ENCODE assay signal across 9 cellular contexts in genomic region chr4:84971319-84971932, GRCh38. TPM values are rescaled to one million over a fixed set of nuclear protein-coding genes. Genes with fewer than 3 reads are reported as not detected.
A peak's percentile ranks its signal among the peaks of the same experiment; 100 is the strongest.
DNase-seq lines count a peak whose midpoint lies in the region; ATAC-seq and TF ChIP-seq lines count a peak whose summit lies in the region.
"Had no signal": no experiment of that assay in that cellular context is flagged by ENCODE, and none has a peak within 500 bp of the region (broad histone marks: within the 10 kb centered on the region; RNA-seq: fewer than 3 reads in every experiment).

No MANE protein-coding gene starts in this region.

- CTCF ChIA-PET in Panc1 (lab: Charles Lee): interaction anchor here (0.6 to 1.7 kb wide), 5 partner anchors 64 to 1264 kb away, joined by 3 to 9 read pairs (median 3); no protein-coding TSS in a partner anchor

- intact Hi-C loops in Panc1 (cut with micrococcal nuclease; ENCODE audit: unreplicated experiment): loop anchor here (5.0 kb wide), 1 partner anchor 389 kb away; the partner anchor contains the start of gene CDS1

- BruUV-seq in Panc1 (replicated peaks; lab: Mats Ljungman, UMichigan): no TSS peak

- H3K4me3 Mint-ChIP-seq in activated T-cell treated with anti-CD3 and anti-CD28 coated beads, Interleukin-2, amount 50 U/mL, for 24 hours: no peak overlapping the region

- H3K9me3 ChIP-seq in Panc1 (ENCODE audit: control insufficient read depth, insufficient read depth, low read depth, low read length): no peaks in the 10 kb centered on the region
- H3K9me3 ChIP-seq: SJSA1 had no signal

- POLR2A ChIA-PET in Panc1 (lab: Charles Lee): no interaction called here

- peak; percentile 75 for DNase-seq in ELR (ENCODE audit: low read depth)
- peak in 1 of 2 experiments; percentile 28 for DNase-seq in HL-60 (ENCODE audit: low read depth in 1 of 2, low spot score in 1 of 2)
- no peak for DNase-seq in Panc1 (ENCODE audit: low read depth, low spot score)
- peak; percentile 77 for DNase-seq in renal cortical epithelial cell (ENCODE audit: low read depth)
- DNase-seq in activated T-cell treated with anti-CD3 and anti-CD28 coated beads, Interleukin-2, amount 50 U/mL, for 24 hours: no peak
- DNase-seq in effector CD4-positive, alpha-beta T cell: no peak

- no peaks in the 10 kb centered on the region for H3K27me3 ChIP-seq in HL-60 (ENCODE audit: insufficient read depth, poor library complexity, severe bottlenecking)
- H3K27me3 ChIP-seq in Panc1 (ENCODE audit: control insufficient read depth, insufficient read depth, low read length): no peaks in the 10 kb centered on the region
- H3K27me3 ChIP-seq: SJSA1 had no signal

- H3K4me1 ChIP-seq in Panc1 (ENCODE audit: control insufficient read depth, insufficient read depth, low read length): peaks cover 5% of the 10 kb centered on the region; the same call in 1 of the 2 replicates

- H3K4me3 ChIP-seq in HL-60 (replicated peaks; ENCODE audit: insufficient read depth, low read length) (no peak overlapping the region), Panc1 (ENCODE audit: low read depth in 2 of 2, low read length in 2 of 2) (no peak overlapping the region)
- H3K4me3 ChIP-seq: SJSA1 had no signal

- no peaks in the 10 kb centered on the region for H3K9me3 Mint-ChIP-seq in activated T-cell treated with anti-CD3 and anti-CD28 coated beads, Interleukin-2, amount 50 U/mL, for 24 hours

- no peak overlapping the region for H3K27ac Mint-ChIP-seq in activated T-cell treated with anti-CD3 and anti-CD28 coated beads, Interleukin-2, amount 50 U/mL, for 24 hours

- H3K27me3 Mint-ChIP-seq in activated T-cell treated with anti-CD3 and anti-CD28 coated beads, Interleukin-2, amount 50 U/mL, for 24 hours: peaks cover 20% of the 10 kb centered on the region

- H3K36me3 ChIP-seq in Panc1 (ENCODE audit: control insufficient read depth, insufficient read depth, low read length): no peaks in the 10 kb centered on the region

- no peak overlapping the region for H3K27ac ChIP-seq in HL-60 (replicated peaks)
- no peak overlapping the region for H3K27ac ChIP-seq in Panc1 (ENCODE audit: low read length)
- H3K27ac ChIP-seq: SJSA1 had no signal

- no peaks in the 10 kb centered on the region for H3K36me3 Mint-ChIP-seq in activated T-cell treated with anti-CD3 and anti-CD28 coated beads, Interleukin-2, amount 50 U/mL, for 24 hours (ENCODE audit: low read depth)

- H3K4me1 Mint-ChIP-seq in activated T-cell treated with anti-CD3 and anti-CD28 coated beads, Interleukin-2, amount 50 U/mL, for 24 hours (ENCODE audit: low read depth): peaks cover 8% of the 10 kb centered on the region

- ATAC-seq in Panc1: no peak
- ATAC-seq in esophagus mucosa: peak; percentile 38
- no peak for ATAC-seq in HG02610 (IDR thresholded peaks at IDR 0.05; ENCODE audit: unreplicated experiment)

- in situ Hi-C loops in Panc1 (cut with HindIII; ENCODE audit: low pct_unique_long_range_greater_than_20kb, low sequenced_read_pairs): no loop called here

- TF ChIP-seq CTCF in HL-60 (IDR thresholded peaks at IDR 0.05; ENCODE audit: insufficient read depth, low read length) (peak; percentile 7), Panc1 (IDR thresholded peaks at IDR 0.05) (peak; percentile 39; the same call in 1 of the 2 replicates)

RNA-seq across cellular contexts. Expression of gene WDFY3, which starts 4.9 kb away (rescaled TPM):
- total RNA-seq in Panc1 (2021; ENCODE audit: unreplicated experiment) (47.8 TPM), esophagus mucosa (46.7 TPM), renal cortical epithelial cell (42.9 and 196 TPM in 2 replicates)
- polyA plus RNA-seq in Panc1 (2012; ENCODE audit: insufficient read length): 10.3 TPM

Comparison
In these comparisons a context has a peak if more than half of its experiments do, and no peak if none do; other contexts are left out.
1. DNase-seq: peak in ELR (single experiment) and renal cortical epithelial cell (single experiment); none in Panc1 (single experiment), activated T-cell treated with anti-CD3 and anti-CD28 coated beads, Interleukin-2, amount 50 U/mL, for 24 hours (single experiment) and effector CD4-positive, alpha-beta T cell (single experiment).